ENCODE assay signal across 8 cellular contexts in genomic region chr3:39288300-39288808, GRCh38. TPM values are rescaled to one million over a fixed set of nuclear protein-coding genes. Genes with fewer than 3 reads are reported as not detected.
DNase-seq lines count a peak whose midpoint lies in the region; ATAC-seq, FAIRE-seq and TF ChIP-seq lines count a peak whose summit lies in the region.

No MANE protein-coding gene starts in this region.

- no peaks in the 10 kb centered on the region for H3K36me3 Mint-ChIP-seq in activated T-helper 17 cell treated with anti-CD3 and anti-CD28 coated beads, Interleukin-2, amount 50 U/mL, for 72 hours (ENCODE audit: low read depth)

- ATAC-seq in RWPE2 (ENCODE audit: low read depth) = peak; percentile 96
- peak; percentile 96 for ATAC-seq in activated T-helper 17 cell treated with anti-CD3 and anti-CD28 coated beads, Interleukin-2, amount 50 U/mL, for 72 hours (replicated peaks)
- ATAC-seq in omental fat pad (ENCODE audit: low FRiP score) = peak; percentile 94
- ATAC-seq in thoracic aorta (ENCODE audit: insufficient number of reproducible peaks, low FRiP score, low read depth) = no peak

- H3K27ac Mint-ChIP-seq in activated T-helper 17 cell treated with anti-CD3 and anti-CD28 coated beads, Interleukin-2, amount 50 U/mL, for 72 hours = peak overlapping the region; percentile 79

- no peaks in the 10 kb centered on the region for H3K9me3 ChIP-seq in RWPE2 (ENCODE audit: severe bottlenecking)
- no peaks in the 10 kb centered on the region for H3K9me3 ChIP-seq in thoracic aorta

- DNase-seq in GDM1 (lab: John Stamatoyannopoulos, UW) (peak; percentile 87), H54 (ENCODE audit: insufficient read length, low spot score) (peak; percentile 79), RWPE2 (ENCODE audit: low spot score) (peak; percentile 81), foreskin fibroblast (peak; percentile 51 to 84), omental fat pad (ENCODE audit: low spot score) (peak; percentile 41), thoracic aorta (ENCODE audit: low spot score) (peak; percentile 15)

- no peaks in the 10 kb centered on the region for H3K27me3 ChIP-seq in RWPE2 (ENCODE audit: insufficient read depth, poor library complexity, severe bottlenecking)
- H3K27me3 ChIP-seq in thoracic aorta (replicated peaks; ENCODE audit: insufficient read depth) = no peaks in the 10 kb centered on the region

- H3K9me3 Mint-ChIP-seq in activated T-helper 17 cell treated with anti-CD3 and anti-CD28 coated beads, Interleukin-2, amount 50 U/mL, for 72 hours = no peaks in the 10 kb centered on the region

- H3K4me3 Mint-ChIP-seq in activated T-helper 17 cell treated with anti-CD3 and anti-CD28 coated beads, Interleukin-2, amount 50 U/mL, for 72 hours = no peak overlapping the region

- TF ChIP-seq POLR2A in H54 (IDR thresholded peaks at IDR 0.05; ENCODE audit: low read depth, low read length) = no peak

- FAIRE-seq in H54 (lab: Jason Lieb, UNC) = no peak

- H3K4me3 ChIP-seq in RWPE2 (ENCODE audit: severe bottlenecking) (no peak overlapping the region), foreskin fibroblast (ENCODE audit: low read depth in 1 of 2, low read length in 2 of 2) (no peak overlapping the region), thoracic aorta (no peak overlapping the region)

- no peaks in the 10 kb centered on the region for H3K27me3 Mint-ChIP-seq in activated T-helper 17 cell treated with anti-CD3 and anti-CD28 coated beads, Interleukin-2, amount 50 U/mL, for 72 hours

- H3K27ac ChIP-seq in RWPE2 (ENCODE audit: poor library complexity, severe bottlenecking) (no peak overlapping the region), thoracic aorta (no peak overlapping the region)

- H3K4me1 Mint-ChIP-seq in activated T-helper 17 cell treated with anti-CD3 and anti-CD28 coated beads, Interleukin-2, amount 50 U/mL, for 72 hours = peaks cover 16% of the 10 kb centered on the region

- H3K4me1 ChIP-seq in RWPE2 (ENCODE audit: insufficient read depth, poor library complexity, severe bottlenecking) (no peaks in the 10 kb centered on the region), thoracic aorta (ENCODE audit: control insufficient read depth in 1 of 2, low read depth in 2 of 2) (no peaks in the 10 kb centered on the region)

- H3K36me3 ChIP-seq in RWPE2 (ENCODE audit: low read depth) (no peaks in the 10 kb centered on the region), thoracic aorta (no peaks in the 10 kb centered on the region)

- TF ChIP-seq CTCF in LNCAP (IDR thresholded peaks at IDR 0.05) (peak; percentile 95), RWPE2 (IDR thresholded peaks at IDR 0.05; ENCODE audit: poor library complexity, severe bottlenecking) (peak; percentile 94), foreskin fibroblast (IDR thresholded peaks at IDR 0.05; ENCODE audit: low read depth, low read length) (peak; percentile 95), omental fat pad (IDR thresholded peaks at IDR 0.05) (peak in 2 of 3 donors; percentile 63 to 82), thoracic aorta (IDR thresholded peaks at IDR 0.05) (peak; percentile 75)

RNA-seq across cellular contexts. Expression of gene CX3CR1, which starts 8.5 kb away (rescaled TPM):
- total RNA-seq in activated T-helper 17 cell treated with anti-CD3 and anti-CD28 coated beads, Interleukin-2, amount 50 U/mL, for 72 hours = under 1 TPM; 0.13 to 0.37 TPM
- under 1 TPM in 2 of 4 donors, not detected in 2; 0.19 to 0.63 TPM for total RNA-seq in omental fat pad
- under 1 TPM; 0.28 to 0.54 TPM for total RNA-seq in thoracic aorta

RNA-seq across cellular contexts. Expression of gene CCR8, which starts 41.2 kb away (rescaled TPM):
- 10 to 100 TPM in 1 of 2 donors, under 1 TPM in 1; 0.87 to 10.2 TPM for total RNA-seq in activated T-helper 17 cell treated with anti-CD3 and anti-CD28 coated beads, Interleukin-2, amount 50 U/mL, for 72 hours
- total RNA-seq in omental fat pad (not detected), thoracic aorta (not detected)

Comparison
In these comparisons a context has a peak if more than half of its experiments do, and no peak if none do; other contexts are left out.
1. DNase-seq: peak in every context shown above with its lines; median percentile 87 in GDM1; 81 in RWPE2; 79 in H54; 68 in foreskin fibroblast; 41 in omental fat pad; 15 in thoracic aorta.